1 cellular context compared by ENCODE assay signal in genomic region chr15:67140078-67140833, GRCh38.
TF ChIP-seq lines count a peak whose summit lies in the region.

No MANE protein-coding gene starts in this region.

TF ChIP-seq in GM12878, 131 proteins besides CTCF, POLR2A, EP300 and RAD21 (continued from another document):
- TF ChIP-seq CREM (IDR thresholded peaks at IDR 0.05; ENCODE audit: low read depth) (peak; percentile 67), FOXK2 (IDR thresholded peaks at IDR 0.05) (no peak), RUNX3 (IDR thresholded peaks at IDR 0.05; ENCODE audit: low read length) (peak; percentile 91), NR2F1 (conservative IDR thresholded peaks at IDR 0.05) (0 out of 2 replicates have a peak, but pooled peaks have one; percentile 14), JUNB (IDR thresholded peaks at IDR 0.05) (peak; percentile 70), REST (IDR thresholded peaks at IDR 0.05; ENCODE audit: low read depth, low read length) (no peak), KDM1A (IDR thresholded peaks at IDR 0.05; ENCODE audit: borderline replicate concordance) (no peak), EED (IDR thresholded peaks at IDR 0.05; ENCODE audit: low read depth) (peak; percentile 79), FOS (IDR thresholded peaks at IDR 0.05; ENCODE audit: borderline replicate concordance, extremely low read depth, insufficient read length) (no peak), LARP7 (IDR thresholded peaks at IDR 0.05) (no peak), POLR2AphosphoS5 (IDR thresholded peaks at IDR 0.05; ENCODE audit: low read length) (no peak), JUND (IDR thresholded peaks at IDR 0.05; ENCODE audit: low read depth, low read length) (no peak), SREBF2 (IDR thresholded peaks at IDR 0.05; ENCODE audit: low read length) (no peak), ETV6 (conservative IDR thresholded peaks at IDR 0.05 in 1 of 2, IDR thresholded peaks at IDR 0.05 in 1 of 2; ENCODE audit: borderline replicate concordance in 1 of 2, low read depth in 1 of 2) (0 out of 4 replicates have a peak, but pooled peaks of 1 of the 2 experiments have one; percentile 47), IRF4 (IDR thresholded peaks at IDR 0.05; ENCODE audit: low read depth, low read length) (peak; percentile 38; the same call in 1 of the 2 replicates), TCF12 (IDR thresholded peaks at IDR 0.05; ENCODE audit: low read depth, low read length) (peak; percentile 69), HDGF (IDR thresholded peaks at IDR 0.05) (no peak), SKIL (IDR thresholded peaks at IDR 0.05; ENCODE audit: low read depth, poor library complexity, severe bottlenecking) (peak; percentile 32), RBBP5 (conservative IDR thresholded peaks at IDR 0.05) (no peak), FOXM1 (IDR thresholded peaks at IDR 0.05; ENCODE audit: low read depth, low read length) (peak; percentile 78; the same call in 1 of the 2 replicates), POU2F2 (IDR thresholded peaks at IDR 0.05; ENCODE audit: borderline replicate concordance, low read depth, low read length) (0 out of 3 replicates have a peak, but pooled peaks have one; percentile 45), SMAD1 (IDR thresholded peaks at IDR 0.05; ENCODE audit: low read depth, partially characterized antibody) (no peak), EZH2 (IDR thresholded peaks at IDR 0.05; ENCODE audit: borderline replicate concordance, control insufficient read depth, low read depth, low read length) (no peak), ZZZ3 (IDR thresholded peaks at IDR 0.05; ENCODE audit: control insufficient read depth, insufficient read length, low read depth) (no peak), SMAD5 (IDR thresholded peaks at IDR 0.05; ENCODE audit: low read depth) (no peak), SPI1 (IDR thresholded peaks at IDR 0.05; ENCODE audit: borderline replicate concordance, insufficient read depth, low read depth, low read length) (peak; percentile 20; the same call in 1 of the 2 replicates), ESRRA (IDR thresholded peaks at IDR 0.05; ENCODE audit: low read length) (no peak), CREB1 (IDR thresholded peaks at IDR 0.05; ENCODE audit: low read depth) (no peak; the same call in 1 of the 2 replicates), RFX5 (IDR thresholded peaks at IDR 0.05; ENCODE audit: low read depth, low read length) (no peak), DPF2 (IDR thresholded peaks at IDR 0.05) (0 out of 2 replicates have a peak, but pooled peaks have one; percentile 37), TARDBP (IDR thresholded peaks at IDR 0.05; ENCODE audit: borderline replicate concordance) (no peak), SP1 (IDR thresholded peaks at IDR 0.05; ENCODE audit: low read depth, low read length) (no peak), HCFC1 (IDR thresholded peaks at IDR 0.05; ENCODE audit: low read length) (no peak), YBX1 (IDR thresholded peaks at IDR 0.05) (no peak), SIN3A (IDR thresholded peaks at IDR 0.05; ENCODE audit: low read depth, low read length) (no peak), SUPT20H (IDR thresholded peaks at IDR 0.05; ENCODE audit: borderline replicate concordance, control insufficient read depth, low read depth, low read length) (no peak), NFXL1 (IDR thresholded peaks at IDR 0.05; ENCODE audit: borderline replicate concordance) (no peak), YY1 (IDR thresholded peaks at IDR 0.05; ENCODE audit: low read depth, low read length) (no peak), ATF7 (IDR thresholded peaks at IDR 0.05; ENCODE audit: low read depth) (no peak), TBL1XR1 (IDR thresholded peaks at IDR 0.05; ENCODE audit: low read depth, low read length) (no peak), CBFB (IDR thresholded peaks at IDR 0.05; ENCODE audit: low read depth) (peak; percentile 67; the same call in 1 of the 2 replicates)
- TF ChIP-seq, protein P1, sequence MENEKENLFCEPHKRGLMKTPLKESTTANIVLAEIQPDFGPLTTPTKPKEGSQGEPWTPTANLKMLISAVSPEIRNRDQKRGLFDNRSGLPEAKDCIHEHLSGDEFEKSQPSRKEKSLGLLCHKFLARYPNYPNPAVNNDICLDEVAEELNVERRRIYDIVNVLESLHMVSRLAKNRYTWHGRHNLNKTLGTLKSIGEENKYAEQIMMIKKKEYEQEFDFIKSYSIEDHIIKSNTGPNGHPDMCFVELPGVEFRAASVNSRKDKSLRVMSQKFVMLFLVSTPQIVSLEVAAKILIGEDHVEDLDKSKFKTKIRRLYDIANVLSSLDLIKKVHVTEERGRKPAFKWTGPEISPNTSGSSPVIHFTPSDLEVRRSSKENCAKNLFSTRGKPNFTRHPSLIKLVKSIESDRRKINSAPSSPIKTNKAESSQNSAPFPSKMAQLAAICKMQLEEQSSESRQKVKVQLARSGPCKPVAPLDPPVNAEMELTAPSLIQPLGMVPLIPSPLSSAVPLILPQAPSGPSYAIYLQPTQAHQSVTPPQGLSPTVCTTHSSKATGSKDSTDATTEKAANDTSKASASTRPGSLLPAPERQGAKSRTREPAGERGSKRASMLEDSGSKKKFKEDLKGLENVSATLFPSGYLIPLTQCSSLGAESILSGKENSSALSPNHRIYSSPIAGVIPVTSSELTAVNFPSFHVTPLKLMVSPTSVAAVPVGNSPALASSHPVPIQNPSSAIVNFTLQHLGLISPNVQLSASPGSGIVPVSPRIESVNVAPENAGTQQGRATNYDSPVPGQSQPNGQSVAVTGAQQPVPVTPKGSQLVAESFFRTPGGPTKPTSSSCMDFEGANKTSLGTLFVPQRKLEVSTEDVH (IDR thresholded peaks at IDR 0.05; ENCODE audit: low read depth, partially characterized antibody), result no peak
- TF ChIP-seq, protein P2, sequence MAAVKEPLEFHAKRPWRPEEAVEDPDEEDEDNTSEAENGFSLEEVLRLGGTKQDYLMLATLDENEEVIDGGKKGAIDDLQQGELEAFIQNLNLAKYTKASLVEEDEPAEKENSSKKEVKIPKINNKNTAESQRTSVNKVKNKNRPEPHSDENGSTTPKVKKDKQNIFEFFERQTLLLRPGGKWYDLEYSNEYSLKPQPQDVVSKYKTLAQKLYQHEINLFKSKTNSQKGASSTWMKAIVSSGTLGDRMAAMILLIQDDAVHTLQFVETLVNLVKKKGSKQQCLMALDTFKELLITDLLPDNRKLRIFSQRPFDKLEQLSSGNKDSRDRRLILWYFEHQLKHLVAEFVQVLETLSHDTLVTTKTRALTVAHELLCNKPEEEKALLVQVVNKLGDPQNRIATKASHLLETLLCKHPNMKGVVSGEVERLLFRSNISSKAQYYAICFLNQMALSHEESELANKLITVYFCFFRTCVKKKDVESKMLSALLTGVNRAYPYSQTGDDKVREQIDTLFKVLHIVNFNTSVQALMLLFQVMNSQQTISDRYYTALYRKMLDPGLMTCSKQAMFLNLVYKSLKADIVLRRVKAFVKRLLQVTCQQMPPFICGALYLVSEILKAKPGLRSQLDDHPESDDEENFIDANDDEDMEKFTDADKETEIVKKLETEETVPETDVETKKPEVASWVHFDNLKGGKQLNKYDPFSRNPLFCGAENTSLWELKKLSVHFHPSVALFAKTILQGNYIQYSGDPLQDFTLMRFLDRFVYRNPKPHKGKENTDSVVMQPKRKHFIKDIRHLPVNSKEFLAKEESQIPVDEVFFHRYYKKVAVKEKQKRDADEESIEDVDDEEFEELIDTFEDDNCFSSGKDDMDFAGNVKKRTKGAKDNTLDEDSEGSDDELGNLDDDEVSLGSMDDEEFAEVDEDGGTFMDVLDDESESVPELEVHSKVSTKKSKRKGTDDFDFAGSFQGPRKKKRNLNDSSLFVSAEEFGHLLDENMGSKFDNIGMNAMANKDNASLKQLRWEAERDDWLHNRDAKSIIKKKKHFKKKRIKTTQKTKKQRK (IDR thresholded peaks at IDR 0.05; ENCODE audit: low read depth, low read length), result no peak
- TF ChIP-seq, protein P3, sequence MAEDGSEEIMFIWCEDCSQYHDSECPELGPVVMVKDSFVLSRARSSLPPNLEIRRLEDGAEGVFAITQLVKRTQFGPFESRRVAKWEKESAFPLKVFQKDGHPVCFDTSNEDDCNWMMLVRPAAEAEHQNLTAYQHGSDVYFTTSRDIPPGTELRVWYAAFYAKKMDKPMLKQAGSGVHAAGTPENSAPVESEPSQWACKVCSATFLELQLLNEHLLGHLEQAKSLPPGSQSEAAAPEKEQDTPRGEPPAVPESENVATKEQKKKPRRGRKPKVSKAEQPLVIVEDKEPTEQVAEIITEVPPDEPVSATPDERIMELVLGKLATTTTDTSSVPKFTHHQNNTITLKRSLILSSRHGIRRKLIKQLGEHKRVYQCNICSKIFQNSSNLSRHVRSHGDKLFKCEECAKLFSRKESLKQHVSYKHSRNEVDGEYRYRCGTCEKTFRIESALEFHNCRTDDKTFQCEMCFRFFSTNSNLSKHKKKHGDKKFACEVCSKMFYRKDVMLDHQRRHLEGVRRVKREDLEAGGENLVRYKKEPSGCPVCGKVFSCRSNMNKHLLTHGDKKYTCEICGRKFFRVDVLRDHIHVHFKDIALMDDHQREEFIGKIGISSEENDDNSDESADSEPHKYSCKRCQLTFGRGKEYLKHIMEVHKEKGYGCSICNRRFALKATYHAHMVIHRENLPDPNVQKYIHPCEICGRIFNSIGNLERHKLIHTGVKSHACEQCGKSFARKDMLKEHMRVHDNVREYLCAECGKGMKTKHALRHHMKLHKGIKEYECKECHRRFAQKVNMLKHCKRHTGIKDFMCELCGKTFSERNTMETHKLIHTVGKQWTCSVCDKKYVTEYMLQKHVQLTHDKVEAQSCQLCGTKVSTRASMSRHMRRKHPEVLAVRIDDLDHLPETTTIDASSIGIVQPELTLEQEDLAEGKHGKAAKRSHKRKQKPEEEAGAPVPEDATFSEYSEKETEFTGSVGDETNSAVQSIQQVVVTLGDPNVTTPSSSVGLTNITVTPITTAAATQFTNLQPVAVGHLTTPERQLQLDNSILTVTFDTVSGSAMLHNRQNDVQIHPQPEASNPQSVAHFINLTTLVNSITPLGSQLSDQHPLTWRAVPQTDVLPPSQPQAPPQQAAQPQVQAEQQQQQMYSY (CRISPR knock-in tag; IDR thresholded peaks at IDR 0.05), result no peak
- TF ChIP-seq, protein P4, sequence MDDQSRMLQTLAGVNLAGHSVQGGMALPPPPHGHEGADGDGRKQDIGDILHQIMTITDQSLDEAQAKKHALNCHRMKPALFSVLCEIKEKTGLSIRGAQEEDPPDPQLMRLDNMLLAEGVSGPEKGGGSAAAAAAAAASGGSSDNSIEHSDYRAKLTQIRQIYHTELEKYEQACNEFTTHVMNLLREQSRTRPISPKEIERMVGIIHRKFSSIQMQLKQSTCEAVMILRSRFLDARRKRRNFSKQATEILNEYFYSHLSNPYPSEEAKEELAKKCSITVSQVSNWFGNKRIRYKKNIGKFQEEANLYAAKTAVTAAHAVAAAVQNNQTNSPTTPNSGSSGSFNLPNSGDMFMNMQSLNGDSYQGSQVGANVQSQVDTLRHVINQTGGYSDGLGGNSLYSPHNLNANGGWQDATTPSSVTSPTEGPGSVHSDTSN (IDR thresholded peaks at IDR 0.05; ENCODE audit: insufficient replicate concordance, low read depth, low read length), result no peak
TF ChIP-seq in GM12878: peak in this region for 23.
